Comparison of ENCODE assay signal across 13 cellular contexts in the genomic region with DNA sequence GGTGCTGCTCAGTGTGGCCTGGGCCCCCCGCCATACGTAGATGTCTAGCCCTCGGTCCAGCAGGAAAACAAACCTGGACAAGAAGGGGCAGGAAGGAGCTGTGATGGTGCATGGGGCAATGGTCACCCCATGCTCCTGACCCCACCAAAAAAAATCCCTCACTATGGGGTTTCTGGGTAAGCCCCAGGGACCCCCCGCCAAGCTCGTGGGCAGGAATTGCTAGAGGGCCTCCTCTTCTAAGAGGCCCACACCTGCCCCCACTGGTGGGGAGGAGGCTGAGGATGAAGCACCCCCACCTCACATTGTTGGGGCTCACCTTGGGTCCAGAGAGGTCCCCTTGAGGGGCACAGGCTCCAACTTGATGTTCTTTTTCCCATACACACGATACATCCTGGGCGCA. TPM values are rescaled to one million over a fixed set of nuclear protein-coding genes. Genes with fewer than 3 reads are reported as not detected.
A peak's percentile ranks its signal among the peaks of the same experiment; 100 is the strongest.
DNase-seq lines count a peak whose midpoint lies in the region; ATAC-seq, FAIRE-seq and TF ChIP-seq lines count a peak whose summit lies in the region.
"Had no signal": no experiment of that assay in that cellular context is flagged by ENCODE, and none has a peak within 500 bp of the region (broad histone marks: within the 10 kb centered on the region; RNA-seq: fewer than 3 reads in every experiment).

No MANE protein-coding gene starts in this region.

- intact Hi-C loops in HepG2 (cut with micrococcal nuclease; ENCODE audit: unreplicated experiment), result no loop called here
- intact Hi-C loops in right lobe of liver (cut with DNase I), result no loop called here
- intact Hi-C loops in endothelial cell of umbilical vein (cut with micrococcal nuclease), result loop anchor here (5.0 kb wide), 1 partner anchor 53 kb away; no protein-coding TSS in a partner anchor
- intact Hi-C loops in sigmoid colon (cut with DNase I), result no loop called here

- WGBS in HepG2 (ENCODE audit: low lambda C conversion rate), result 100% methylated on average over 3 of the region's 7 CpGs
- 77% methylated on average over 3 of the region's 7 CpGs for whole genome bisulfite sequencing in right lobe of liver (ENCODE audit: insufficient coverage, low coverage, low lambda C conversion rate, missing lambda C conversion rate)
- 94% methylated on average over 7 of the region's 7 CpGs for WGBS in sigmoid colon, 2 donors

- no peak overlapping the region for H3K4me2 ChIP-seq in HepG2 (ENCODE audit: low read depth, low read length)
- H3K4me2 ChIP-seq in endothelial cell of umbilical vein (ENCODE audit: insufficient read depth, low read length), result no peak overlapping the region

- H3K27me3 ChIP-seq in HepG2 (ENCODE audit: control insufficient read depth in 1 of 2, insufficient read depth in 2 of 2, low read length in 2 of 2) (no peaks in the 10 kb centered on the region), right lobe of liver (no peaks in the 10 kb centered on the region), endothelial cell of umbilical vein (ENCODE audit: control insufficient read depth in 2 of 2, insufficient read depth in 2 of 2, low read length in 2 of 2) (no peaks in the 10 kb centered on the region), sigmoid colon (no peaks in the 10 kb centered on the region)
- H3K27me3 ChIP-seq: vagina had no signal

- ATAC-seq in HepG2 (no peak), right lobe of liver (no peak), GM21529 (IDR thresholded peaks at IDR 0.05; ENCODE audit: unreplicated experiment) (no peak)

- dilution Hi-C loops in endothelial cell of umbilical vein (cut with MboI; ENCODE audit: extremely low pct_ligation_motif_present, low sequenced_read_pairs), result no loop called here

- H3K4me3 ChIP-seq in HepG2 (replicated peaks in 1 of 3; ENCODE audit: insufficient read depth in 1 of 3, low read depth in 2 of 3, low read length in 3 of 3), result no peak overlapping the region
- H3K4me3 ChIP-seq in right lobe of liver, result no peak overlapping the region
- no peak overlapping the region for H3K4me3 ChIP-seq in endothelial cell of umbilical vein (replicated peaks in 1 of 3; ENCODE audit: insufficient read depth in 1 of 3, low read depth in 1 of 3, low read length in 3 of 3)
- no peak overlapping the region for H3K4me3 ChIP-seq in sigmoid colon
- H3K4me3 ChIP-seq: vagina had no signal

- TF ChIP-seq EP300 in HepG2 (IDR thresholded peaks at IDR 0.05; ENCODE audit: low read depth in 2 of 2, low read length in 2 of 2), result no peak
- TF ChIP-seq EP300 in HepG2 (CRISPR knock-in tag; IDR thresholded peaks at IDR 0.05; ENCODE audit: borderline replicate concordance), result no peak
- TF ChIP-seq EP300 in sigmoid colon (IDR thresholded peaks at IDR 0.05), result no peak

- H3K9me3 ChIP-seq in HepG2 (ENCODE audit: low read length) (no peaks in the 10 kb centered on the region), right lobe of liver (no peaks in the 10 kb centered on the region), endothelial cell of umbilical vein (replicated peaks; ENCODE audit: control insufficient read depth, insufficient read depth, low read length) (no peaks in the 10 kb centered on the region), sigmoid colon (no peaks in the 10 kb centered on the region)
- H3K9me3 ChIP-seq: vagina had no signal

- H3K36me3 ChIP-seq in HepG2 (replicated peaks in 1 of 2; ENCODE audit: control insufficient read depth in 1 of 2, insufficient read depth in 2 of 2, low read length in 2 of 2) (peaks cover 42 to 76% of the 10 kb centered on the region in 2 experiments), right lobe of liver (peaks cover 7 to 82% (median 36%) of the 10 kb centered on the region in 4 donors), endothelial cell of umbilical vein (ENCODE audit: control insufficient read depth in 2 of 2, extremely low read depth in 1 of 2, insufficient read depth in 2 of 2, low read length in 2 of 2) (peaks cover 17 to 58% of the 10 kb centered on the region in 2 experiments), sigmoid colon (peaks cover 37 to 95% (median 81%) of the 10 kb centered on the region in 4 donors)

- TF ChIP-seq RAD21 in HepG2 (CRISPR knock-in tag; IDR thresholded peaks at IDR 0.05), result no peak

- H3K9ac ChIP-seq in HepG2 (ENCODE audit: insufficient read depth, low read depth, low read length), result no peak overlapping the region
- peak overlapping the region; percentile 33 for H3K9ac ChIP-seq in endothelial cell of umbilical vein (replicated peaks; ENCODE audit: extremely low read depth, insufficient read depth, low read length)

- no peaks in the 10 kb centered on the region for H3K9me1 ChIP-seq in endothelial cell of umbilical vein (replicated peaks; ENCODE audit: control insufficient read depth, extremely low read depth, insufficient read depth, low read length)

- H2AFZ ChIP-seq in HepG2 (ENCODE audit: low read length) (no peak overlapping the region), endothelial cell of umbilical vein (ENCODE audit: low read depth, low read length) (no peak overlapping the region)

- CTCF ChIA-PET in HepG2 (lab: Yijun Ruan, JAX; ENCODE audit: low intra/inter-chr PET ratio, low total read pairs) (interaction anchor here (1.1 kb wide), 1 partner anchor 129 kb away, joined by 3 read pairs; a partner anchor contains a TSS), endothelial cell of umbilical vein (lab: Charles Lee) (interaction anchor here (0.6 to 2.5 kb wide), 18 partner anchors 8 to 248 kb away, joined by 3 to 13 read pairs (median 3); no protein-coding TSS in a partner anchor)

- H3K27ac ChIP-seq in HepG2 (ENCODE audit: extremely low read length, insufficient read depth, low read length) (no peak overlapping the region), right lobe of liver (no peak overlapping the region), endothelial cell of umbilical vein (ENCODE audit: insufficient read depth, low read depth, low read length) (peak overlapping the region; percentile 82), sigmoid colon (peak overlapping the region in 3 of 4 donors; percentile 5 to 63 (median 36))

- TF ChIP-seq POLR2A in HepG2 (IDR thresholded peaks at IDR 0.05; ENCODE audit: insufficient read depth in 1 of 2, low read depth in 2 of 2, low read length in 2 of 2) (no peak), right lobe of liver (IDR thresholded peaks at IDR 0.05) (no peak), endothelial cell of umbilical vein (IDR thresholded peaks at IDR 0.05; ENCODE audit: low read depth, low read length) (no peak), sigmoid colon (IDR thresholded peaks at IDR 0.05) (no peak)

- in situ Hi-C loops in HepG2 (cut with HindIII; ENCODE audit: extremely low pct_ligation_motif_present, low pct_unique_long_range_greater_than_20kb), result no loop called here

- no peak for FAIRE-seq in HepG2 (lab: Jason Lieb, UNC)
- no peak for FAIRE-seq in endothelial cell of umbilical vein (lab: Jason Lieb, UNC)
- FAIRE-seq: D721Med, islet of Langerhans, RCC 7860 had no signal

- no peaks in the 10 kb centered on the region for H3K4me1 ChIP-seq in HepG2 (ENCODE audit: insufficient read depth, low read length)
- H3K4me1 ChIP-seq in right lobe of liver, result peaks cover 0 to 8% (median 0%) of the 10 kb centered on the region in 4 donors
- peaks cover 23% of the 10 kb centered on the region for H3K4me1 ChIP-seq in endothelial cell of umbilical vein (ENCODE audit: control insufficient read depth, extremely low read depth, insufficient read depth, low read length)
- peaks cover 0 to 13% (median 5%) of the 10 kb centered on the region in 4 donors for H3K4me1 ChIP-seq in sigmoid colon

- BruUV-seq in HepG2 (replicated peaks; lab: Mats Ljungman, UMichigan) (no TSS peak), endothelial cell of umbilical vein (replicated peaks; lab: Mats Ljungman, UMichigan) (TSS peak; percentile 68)

- TF ChIP-seq CTCF in HepG2 (CRISPR knock-in tag; IDR thresholded peaks at IDR 0.05), result no peak
- TF ChIP-seq CTCF in right lobe of liver (IDR thresholded peaks at IDR 0.05), result no peak
- TF ChIP-seq CTCF in endothelial cell of umbilical vein (IDR thresholded peaks at IDR 0.05; ENCODE audit: extremely low read depth in 1 of 2, insufficient read depth in 1 of 2, low read depth in 1 of 2, low read length in 2 of 2), result no peak
- no peak for TF ChIP-seq CTCF in sigmoid colon (IDR thresholded peaks at IDR 0.05)

- DNase-seq in HepG2 (ENCODE audit: low spot score), result no peak
- DNase-seq in right lobe of liver, result no peak
- DNase-seq in endothelial cell of umbilical vein (ENCODE audit: low read depth, low spot score), result no peak
- no peak for DNase-seq in sigmoid colon
- DNase-seq in germinal center (ENCODE audit: low spot score), result no peak
- DNase-seq in T-helper 9 cell, result no peak
- DNase-seq in activated T-cell treated with anti-CD3 and anti-CD28 coated beads, Interleukin-2, amount 50 U/mL, for 1 hour, result no peak
- DNase-seq: aorta had no signal

- POLR2A ChIA-PET in HepG2 (lab: Yijun Ruan, JAX), result interaction anchor here (1.8 kb wide), 1 partner anchor 10 kb away, joined by 5 read pairs; no protein-coding TSS in a partner anchor
- POLR2A ChIA-PET in endothelial cell of umbilical vein (lab: Charles Lee), result interaction anchor here (1.3 kb wide), 1 partner anchor 24 kb away, joined by 4 read pairs; a partner anchor contains a TSS

- no peaks in the 10 kb centered on the region for H3K79me2 ChIP-seq in HepG2 (ENCODE audit: insufficient read depth, low read length)
- H3K79me2 ChIP-seq in endothelial cell of umbilical vein (ENCODE audit: control insufficient read depth, insufficient read depth, low read length), result no peaks in the 10 kb centered on the region

- no peaks in the 10 kb centered on the region for H4K20me1 ChIP-seq in HepG2 (ENCODE audit: insufficient read depth, low read length)
- no peaks in the 10 kb centered on the region for H4K20me1 ChIP-seq in endothelial cell of umbilical vein (replicated peaks; ENCODE audit: control insufficient read depth, extremely low read depth, insufficient read depth, low read length)

RNA-seq across cellular contexts. Expression of a gene that starts 9.7 kb away (rescaled TPM):
- total RNA-seq in HepG2 (2016; rRNA removed; fragmentation: Illumina TruSeq; extraction: Trizol) (130 and 135 TPM in 2 replicates), right lobe of liver (100 to 1,000 TPM in 4 of 6 experiments, 10 to 100 TPM in 2; 89.0 to 171 (median 116) TPM), endothelial cell of umbilical vein (372 and 397 TPM in 2 replicates), sigmoid colon (100 to 1,000 TPM; 222 to 422 (median 236) TPM)
- 20.5 and 23.1 TPM in 2 replicates for total RNA-seq in HepG2 (2016; cell fraction: cytosol; rRNA removed; fragmentation: Illumina TruSeq; extraction: Trizol; ENCODE audit: low read depth)
- total RNA-seq in HepG2 (2016; cell fraction: insoluble cytoplasmic fraction; rRNA removed; fragmentation: Illumina TruSeq; extraction: Trizol), result 123 and 124 TPM in 2 replicates
- total RNA-seq in HepG2 (2016; cell fraction: membrane; rRNA removed; fragmentation: Illumina TruSeq; extraction: Trizol), result 56.6 and 58.5 TPM in 2 replicates
- total RNA-seq in HepG2 (2016; cell fraction: nucleus; rRNA removed; fragmentation: Illumina TruSeq; extraction: Trizol), result 79.3 and 83.0 TPM in 2 replicates
- polyA plus RNA-seq in HepG2 (2011; rRNA removed) (303 and 324 TPM in 2 replicates), endothelial cell of umbilical vein (582 and 691 TPM in 2 replicates), sigmoid colon (100 to 1,000 TPM; 115 to 208 (median 136) TPM)
- 189 and 265 TPM in 2 replicates for polyA plus RNA-seq in HepG2 (2011; cell fraction: cytosol; rRNA removed)
- 685 and 845 TPM in 2 replicates for polyA plus RNA-seq in HepG2 (2011; cell fraction: nucleus; rRNA removed)
- 108 and 130 TPM in 2 replicates for polyA plus RNA-seq in HepG2 (2012)
- 15.6 and 17.4 TPM in 2 replicates for polyA plus RNA-seq in HepG2 (2016; cell fraction: cytosol; fragmentation: Illumina TruSeq; extraction: Trizol; ENCODE audit: low read depth)
- 140 and 172 TPM in 2 replicates for polyA plus RNA-seq in HepG2 (2016; cell fraction: insoluble cytoplasmic fraction; fragmentation: Illumina TruSeq; extraction: Trizol; ENCODE audit: low read depth)
- 37.0 and 39.8 TPM in 2 replicates for polyA plus RNA-seq in HepG2 (2016; cell fraction: membrane; fragmentation: Illumina TruSeq; extraction: Trizol; ENCODE audit: low read depth)
- 198 and 202 TPM in 2 replicates for polyA plus RNA-seq in HepG2 (2016; cell fraction: nucleus; fragmentation: Illumina TruSeq; extraction: Trizol; ENCODE audit: insufficient read depth, low read depth)
- polyA minus RNA-seq in HepG2 (2011; rRNA and poly(A)+ RNA removed; ENCODE audit: low replicate concordance), result 413 and 442 TPM in 2 replicates
- 159 and 175 TPM in 2 replicates for polyA minus RNA-seq in HepG2 (2011; cell fraction: cytosol; rRNA and poly(A)+ RNA removed)
- polyA minus RNA-seq in HepG2 (2011; cell fraction: nucleus; rRNA and poly(A)+ RNA removed), result 95.7 and 108 TPM in 2 replicates
- 393 and 428 TPM in 2 replicates for polyA plus RNA-seq in endothelial cell of umbilical vein (2011; cell fraction: cytosol; rRNA removed)
- 1,056 and 1,210 TPM in 2 replicates for polyA plus RNA-seq in endothelial cell of umbilical vein (2011; cell fraction: nucleus; rRNA removed)
- polyA plus RNA-seq in endothelial cell of umbilical vein (2012), result 343 and 396 TPM in 2 replicates
- polyA minus RNA-seq in endothelial cell of umbilical vein, result 446 and 481 TPM in 2 replicates
- polyA minus RNA-seq in endothelial cell of umbilical vein (2011; cell fraction: cytosol; rRNA and poly(A)+ RNA removed), result 202 TPM
- 205 and 272 TPM in 2 replicates for polyA minus RNA-seq in endothelial cell of umbilical vein (2011; cell fraction: nucleus; rRNA and poly(A)+ RNA removed)

RNA-seq across cellular contexts. Expression of a gene that starts 11.7 kb away (rescaled TPM):
- total RNA-seq in HepG2 (2016; rRNA removed; fragmentation: Illumina TruSeq; extraction: Trizol) (8.0 and 8.2 TPM in 2 replicates), right lobe of liver (10 to 100 TPM in 1 of 6 experiments, 1 to 10 TPM in 5; 5.9 to 10.6 (median 7.1) TPM), endothelial cell of umbilical vein (8.3 and 8.5 TPM in 2 replicates), sigmoid colon (10 to 100 TPM in 3 of 4 donors, 1 to 10 TPM in 1; 8.7 to 14.4 (median 11.7) TPM)
- total RNA-seq in HepG2 (2016; cell fraction: cytosol; rRNA removed; fragmentation: Illumina TruSeq; extraction: Trizol; ENCODE audit: low read depth), result 1.4 and 1.9 TPM in 2 replicates
- total RNA-seq in HepG2 (2016; cell fraction: insoluble cytoplasmic fraction; rRNA removed; fragmentation: Illumina TruSeq; extraction: Trizol), result 6.8 and 9.6 TPM in 2 replicates
- 2.5 and 2.9 TPM in 2 replicates for total RNA-seq in HepG2 (2016; cell fraction: membrane; rRNA removed; fragmentation: Illumina TruSeq; extraction: Trizol)
- total RNA-seq in HepG2 (2016; cell fraction: nucleus; rRNA removed; fragmentation: Illumina TruSeq; extraction: Trizol), result 11.8 and 12.5 TPM in 2 replicates
- polyA plus RNA-seq in HepG2 (2011; rRNA removed) (6.0 and 9.5 TPM in 2 replicates), endothelial cell of umbilical vein (22.7 and 28.2 TPM in 2 replicates), sigmoid colon (10 to 100 TPM in 2 of 3 donors, 1 to 10 TPM in 1; 3.7 to 11.4 (median 11.1) TPM)
- polyA plus RNA-seq in HepG2 (2011; cell fraction: cytosol; rRNA removed), result 10.8 and 16.3 TPM in 2 replicates
- polyA plus RNA-seq in HepG2 (2011; cell fraction: nucleus; rRNA removed), result 40.2 and 48.1 TPM in 2 replicates
- polyA plus RNA-seq in HepG2 (2012), result 4.3 and 5.9 TPM in 2 replicates
- polyA plus RNA-seq in HepG2 (2016; cell fraction: cytosol; fragmentation: Illumina TruSeq; extraction: Trizol; ENCODE audit: low read depth), result 0.40 and 0.46 TPM in 2 replicates
- polyA plus RNA-seq in HepG2 (2016; cell fraction: insoluble cytoplasmic fraction; fragmentation: Illumina TruSeq; extraction: Trizol; ENCODE audit: low read depth), result 3.5 and 3.7 TPM in 2 replicates
- 1.1 and 1.2 TPM in 2 replicates for polyA plus RNA-seq in HepG2 (2016; cell fraction: membrane; fragmentation: Illumina TruSeq; extraction: Trizol; ENCODE audit: low read depth)
- polyA plus RNA-seq in HepG2 (2016; cell fraction: nucleus; fragmentation: Illumina TruSeq; extraction: Trizol; ENCODE audit: insufficient read depth, low read depth), result 8.4 and 11.9 TPM in 2 replicates
- polyA minus RNA-seq in HepG2 (2011; rRNA and poly(A)+ RNA removed; ENCODE audit: low replicate concordance), result 12.7 and 29.1 TPM in 2 replicates
- polyA minus RNA-seq in HepG2 (2011; cell fraction: cytosol; rRNA and poly(A)+ RNA removed), result 7.4 and 9.1 TPM in 2 replicates
- 18.0 and 20.5 TPM in 2 replicates for polyA minus RNA-seq in HepG2 (2011; cell fraction: nucleus; rRNA and poly(A)+ RNA removed)
- polyA plus RNA-seq in endothelial cell of umbilical vein (2011; cell fraction: cytosol; rRNA removed), result 10.7 and 12.8 TPM in 2 replicates
- polyA plus RNA-seq in endothelial cell of umbilical vein (2011; cell fraction: nucleus; rRNA removed), result 10.7 and 12.9 TPM in 2 replicates
- polyA plus RNA-seq in endothelial cell of umbilical vein (2012), result 5.2 and 8.4 TPM in 2 replicates
- polyA minus RNA-seq in endothelial cell of umbilical vein, result 11.0 and 14.7 TPM in 2 replicates
- polyA minus RNA-seq in endothelial cell of umbilical vein (2011; cell fraction: cytosol; rRNA and poly(A)+ RNA removed), result 6.7 TPM
- polyA minus RNA-seq in endothelial cell of umbilical vein (2011; cell fraction: nucleus; rRNA and poly(A)+ RNA removed), result 3.1 and 6.3 TPM in 2 replicates

RNA-seq across cellular contexts. Expression of a gene that starts 23.4 kb away (rescaled TPM):
- 15.3 and 19.7 TPM in 2 replicates for total RNA-seq in HepG2 (2016; rRNA removed; fragmentation: Illumina TruSeq; extraction: Trizol)
- total RNA-seq in HepG2 (2016; cell fraction: cytosol; rRNA removed; fragmentation: Illumina TruSeq; extraction: Trizol; ENCODE audit: low read depth), result 2.3 and 2.6 TPM in 2 replicates
- total RNA-seq in HepG2 (2016; cell fraction: insoluble cytoplasmic fraction; rRNA removed; fragmentation: Illumina TruSeq; extraction: Trizol), result 15.3 and 17.1 TPM in 2 replicates
- 8.6 and 9.8 TPM in 2 replicates for total RNA-seq in HepG2 (2016; cell fraction: membrane; rRNA removed; fragmentation: Illumina TruSeq; extraction: Trizol)
- 8.6 and 10.2 TPM in 2 replicates for total RNA-seq in HepG2 (2016; cell fraction: nucleus; rRNA removed; fragmentation: Illumina TruSeq; extraction: Trizol)
- 15.0 and 18.8 TPM in 2 replicates for polyA plus RNA-seq in HepG2 (2011; rRNA removed)
- polyA plus RNA-seq in HepG2 (2011; cell fraction: cytosol; rRNA removed), result 10.4 and 17.8 TPM in 2 replicates
- 32.9 and 37.7 TPM in 2 replicates for polyA plus RNA-seq in HepG2 (2011; cell fraction: nucleus; rRNA removed)
- polyA plus RNA-seq in HepG2 (2012), result 7.1 and 9.0 TPM in 2 replicates
- polyA plus RNA-seq in HepG2 (2016; cell fraction: cytosol; fragmentation: Illumina TruSeq; extraction: Trizol; ENCODE audit: low read depth), result 1.6 and 1.8 TPM in 2 replicates
- polyA plus RNA-seq in HepG2 (2016; cell fraction: insoluble cytoplasmic fraction; fragmentation: Illumina TruSeq; extraction: Trizol; ENCODE audit: low read depth), result 13.7 and 17.7 TPM in 2 replicates
- 5.4 and 6.6 TPM in 2 replicates for polyA plus RNA-seq in HepG2 (2016; cell fraction: membrane; fragmentation: Illumina TruSeq; extraction: Trizol; ENCODE audit: low read depth)
- polyA plus RNA-seq in HepG2 (2016; cell fraction: nucleus; fragmentation: Illumina TruSeq; extraction: Trizol; ENCODE audit: insufficient read depth, low read depth), result 15.0 and 16.9 TPM in 2 replicates
- 19.0 and 51.1 TPM in 2 replicates for polyA minus RNA-seq in HepG2 (2011; rRNA and poly(A)+ RNA removed; ENCODE audit: low replicate concordance)
- polyA minus RNA-seq in HepG2 (2011; cell fraction: cytosol; rRNA and poly(A)+ RNA removed), result 11.7 and 14.3 TPM in 2 replicates
- polyA minus RNA-seq in HepG2 (2011; cell fraction: nucleus; rRNA and poly(A)+ RNA removed), result 8.6 and 10.4 TPM in 2 replicates
- total RNA-seq in right lobe of liver, result 1 to 10 TPM; 2.0 to 8.6 (median 2.8) TPM
- 34.9 and 36.8 TPM in 2 replicates for total RNA-seq in endothelial cell of umbilical vein
- 47.1 and 55.5 TPM in 2 replicates for polyA plus RNA-seq in endothelial cell of umbilical vein
- 30.8 and 38.9 TPM in 2 replicates for polyA plus RNA-seq in endothelial cell of umbilical vein (2011; cell fraction: cytosol; rRNA removed)
- polyA plus RNA-seq in endothelial cell of umbilical vein (2011; cell fraction: nucleus; rRNA removed), result 47.3 and 56.7 TPM in 2 replicates
- 24.1 and 28.5 TPM in 2 replicates for polyA plus RNA-seq in endothelial cell of umbilical vein (2012)
- 36.3 and 42.3 TPM in 2 replicates for polyA minus RNA-seq in endothelial cell of umbilical vein
- 14.3 TPM for polyA minus RNA-seq in endothelial cell of umbilical vein (2011; cell fraction: cytosol; rRNA and poly(A)+ RNA removed)
- polyA minus RNA-seq in endothelial cell of umbilical vein (2011; cell fraction: nucleus; rRNA and poly(A)+ RNA removed), result 17.3 and 24.4 TPM in 2 replicates
- total RNA-seq in sigmoid colon, result 10 to 100 TPM; 16.8 to 25.2 (median 17.2) TPM
- 10 to 100 TPM in 1 of 3 donors, 1 to 10 TPM in 2; 2.8 to 11.2 (median 4.2) TPM for polyA plus RNA-seq in sigmoid colon

Comparison
In these comparisons a context has a peak if more than half of its experiments do, and no peak if none do; other contexts are left out.
1. H3K27ac ChIP-seq: peak in endothelial cell of umbilical vein (single experiment) and sigmoid colon (3 of 4); none in HepG2 (single experiment) and right lobe of liver (0 of 3).